In the genomic region with DNA sequence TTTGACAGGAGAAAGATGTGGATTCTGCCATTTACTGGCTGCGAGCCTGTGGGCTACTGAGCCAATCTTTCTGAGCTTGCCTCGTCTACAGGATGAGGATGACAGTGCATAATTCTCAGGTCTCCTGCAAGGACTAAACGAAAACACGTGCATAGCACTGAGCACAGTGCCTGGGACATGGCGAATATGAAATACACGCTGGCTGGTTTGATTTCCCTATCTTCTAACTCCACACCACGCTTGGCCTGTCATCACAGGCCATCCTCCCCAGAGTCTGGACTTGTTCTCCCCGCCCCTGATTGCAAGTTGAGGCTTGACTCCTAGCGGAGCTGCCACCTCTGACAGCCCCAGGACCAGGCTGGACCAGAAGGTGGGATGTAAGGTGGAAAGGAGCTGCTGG, we compare ENCODE assay signal across 31 cellular contexts. TPM values are rescaled to one million over a fixed set of nuclear protein-coding genes. Genes with fewer than 3 reads are reported as not detected.
"Had no signal": no experiment of that assay in that cellular context is flagged by ENCODE, and none has a peak within 500 bp of the region (broad histone marks: within the 10 kb centered on the region; RNA-seq: fewer than 3 reads in every experiment).

No MANE protein-coding gene starts in this region.

- H3K27me3 ChIP-seq: heart left ventricle, tibial artery had no signal

- FAIRE-seq: colon, endothelial cell of umbilical vein, islet of Langerhans, small intestine, TTC549 had no signal

- H3K27ac ChIP-seq: heart left ventricle, parathyroid adenoma, tibial artery, WERI-Rb-1 had no signal

- ATAC-seq: activated CD8-positive, alpha-beta memory T cell treated with anti-CD3 and anti-CD28 coated beads, Interleukin-2, amount 10 ng/mL, durations not matched to agents 7 days and 5 days; activated CD8-positive, alpha-beta T cell treated with anti-CD3 and anti-CD28 coated beads for 36 hours; activated naive CD8-positive, alpha-beta T cell treated with anti-CD3 and anti-CD28 coated beads, Interleukin-2, amount 50 U/mL, for 24 hours; left cardiac atrium; sciatic nerve; stimulated activated effector memory CD8-positive, alpha-beta T cell treated with anti-CD3 and anti-CD28 coated beads, Interleukin-12 subunit alpha, Interleukin-12 subunit beta, amount 100 ng/mL, for 72 hours; stimulated activated naive CD8-positive, alpha-beta T cell treated with anti-CD3 and anti-CD28 coated beads, Interleukin-15, amount 100 ng/mL, for 72 hours had no signal

- H3K4me1 ChIP-seq: heart left ventricle, parathyroid adenoma, tibial artery had no signal

- DNase-seq: activated CD4-positive, alpha-beta T cell treated with anti-CD3 and anti-CD28 coated beads, Interleukin-2, amount 10 ng/mL, durations not matched to agents 7 days and 5 days; activated CD4-positive, CD25-positive, alpha-beta regulatory T cell treated with anti-CD3 and anti-CD28 coated beads, Interleukin-2, amount 50 U/mL, for 72 hours; activated CD8-positive, alpha-beta memory T cell treated with anti-CD3 and anti-CD28 coated beads, Interleukin-2, amount 10 ng/mL, durations not matched to agents 7 days and 5 days; activated CD8-positive, alpha-beta T cell treated with anti-CD3 and anti-CD28 coated beads for 36 hours; activated effector memory CD4-positive, alpha-beta T cell treated with anti-CD3 and anti-CD28 coated beads, Interleukin-2, amount 50 U/mL, for 16 hours; activated naive CD4-positive, alpha-beta T cell treated with anti-CD3 and anti-CD28 coated beads, Interleukin-2, amount 50 U/mL, for 16 hours; activated naive CD8-positive, alpha-beta T cell treated with anti-CD3 and anti-CD28 coated beads, Interleukin-2, amount 50 U/mL, for 24 hours; activated T-cell treated with anti-CD3 and anti-CD28 coated beads for 4 hours; aorta; central memory CD4-positive, alpha-beta T cell; effector memory CD4-positive, alpha-beta T cell; heart left ventricle; left cardiac atrium; nephron progenitor cell; nucleus accumbens; small intestine; stimulated activated CD4-positive, alpha-beta T cell treated with anti-CD3 and anti-CD28 coated beads, Interleukin-2, amount 100 ng/mL, for 24 hours; stimulated activated naive CD8-positive, alpha-beta T cell treated with anti-CD3 and anti-CD28 coated beads, Interleukin-15, amount 100 ng/mL, for 72 hours; tibial artery; WERI-Rb-1 had no signal

- H3K9me3 ChIP-seq: heart left ventricle, tibial artery had no signal

- H3K4me3 ChIP-seq: heart left ventricle, tibial artery had no signal

RNA-seq across cellular contexts. Expression of gene WDR38, which starts 46.6 kb away (rescaled TPM):
- total RNA-seq: activated CD4-positive, alpha-beta T cell treated with anti-CD3 and anti-CD28 coated beads, Interleukin-2, amount 10 ng/mL, durations not matched to agents 7 days and 5 days; activated CD8-positive, alpha-beta memory T cell treated with anti-CD3 and anti-CD28 coated beads, Interleukin-2, amount 10 ng/mL, durations not matched to agents 7 days and 5 days; activated CD8-positive, alpha-beta T cell treated with anti-CD3 and anti-CD28 coated beads for 36 hours; aorta; dermis microvascular lymphatic vessel endothelial cell; endothelial cell of umbilical vein; heart left ventricle; left cardiac atrium; liver; mononuclear cell; sciatic nerve; urinary bladder had no signal
- polyA plus RNA-seq: endothelial cell of umbilical vein, liver, small intestine, urinary bladder had no signal
